ENCODE assay signal across 22 cellular contexts in genomic region chr13:43026262-43026661, GRCh38.
"Had no signal": no experiment of that assay in that cellular context is flagged by ENCODE, and none has a peak within 500 bp of the region (broad histone marks: within the 10 kb centered on the region; RNA-seq: fewer than 3 reads in every experiment).

No MANE protein-coding gene starts in this region.

- H3K27me3 ChIP-seq: body of pancreas, spleen, suprapubic skin, upper lobe of right lung had no signal

- H3K27ac ChIP-seq: body of pancreas, spleen, suprapubic skin, upper lobe of right lung had no signal

- H3K9me3 ChIP-seq: body of pancreas, spleen, suprapubic skin, upper lobe of right lung had no signal

- H3K27me3 Mint-ChIP-seq: activated CD4-positive, alpha-beta T cell treated with anti-CD3 and anti-CD28 coated beads, Interleukin-2, amount 10 ng/mL, durations not matched to agents 24 days and 14 days; central memory CD8-positive, alpha-beta T cell; stimulated activated naive CD8-positive, alpha-beta T cell treated with anti-CD3 and anti-CD28 coated beads, Interleukin-15, Interleukin-2, amounts not matched to agents 100 ng/mL and 50 ng/mL, for 24 hours had no signal

- H3K4me3 ChIP-seq: body of pancreas, spleen, suprapubic skin, upper lobe of right lung had no signal

- FAIRE-seq: frontal cortex had no signal

- DNase-seq: activated CD4-positive, alpha-beta T cell treated with anti-CD3 and anti-CD28 coated beads, Interleukin-2, amount 10 ng/mL, durations not matched to agents 24 days and 14 days; activated CD4-positive, CD25-positive, alpha-beta regulatory T cell; activated CD8-positive, alpha-beta memory T cell treated with anti-CD3 and anti-CD28 coated beads, Interleukin-2, amount 50 U/mL, for 4 hours; activated CD8-positive, alpha-beta T cell treated with anti-CD3 and anti-CD28 coated beads, Interleukin-2, amount 10 ng/mL, durations not matched to agents 7 days and 5 days; activated gamma-delta T cell; activated T-cell treated with anti-CD3 and anti-CD28 coated beads, Interleukin-2, amount 50 U/mL, for 48 hours; amygdala; body of pancreas; effector memory CD4-positive, alpha-beta T cell; head of caudate nucleus; immature natural killer cell; occipital lobe; right cardiac atrium; spleen; upper lobe of right lung had no signal

- H3K9me3 Mint-ChIP-seq: activated CD4-positive, alpha-beta T cell treated with anti-CD3 and anti-CD28 coated beads, Interleukin-2, amount 10 ng/mL, durations not matched to agents 24 days and 14 days; activated naive CD4-positive, alpha-beta T cell treated with anti-CD3 and anti-CD28 coated beads, Interleukin-2, amount 50 U/mL, for 72 hours; central memory CD8-positive, alpha-beta T cell; immature natural killer cell; stimulated activated naive CD8-positive, alpha-beta T cell treated with anti-CD3 and anti-CD28 coated beads, Interleukin-15, Interleukin-2, amounts not matched to agents 100 ng/mL and 50 ng/mL, for 24 hours; T-helper 1 cell treated with Interleukin-12 subunit alpha and Interleukin-12 subunit beta and Interleukin-4 antibody, amounts not matched to agents 30 μg/mL and 1 μg/mL, for 36 hours had no signal

- H3K27ac Mint-ChIP-seq: activated CD4-positive, alpha-beta T cell treated with anti-CD3 and anti-CD28 coated beads, Interleukin-2, amount 10 ng/mL, durations not matched to agents 24 days and 14 days; activated CD8-positive, alpha-beta T cell treated with anti-CD3 and anti-CD28 coated beads, Interleukin-2, amount 10 ng/mL, durations not matched to agents 7 days and 5 days; activated naive CD4-positive, alpha-beta T cell treated with anti-CD3 and anti-CD28 coated beads, Interleukin-2, amount 50 U/mL, for 72 hours; immature natural killer cell; nephron; stimulated activated naive CD8-positive, alpha-beta T cell treated with anti-CD3 and anti-CD28 coated beads, Interleukin-15, Interleukin-2, amounts not matched to agents 100 ng/mL and 50 ng/mL, for 24 hours; T-helper 1 cell treated with Interleukin-12 subunit alpha and Interleukin-12 subunit beta and Interleukin-4 antibody, amounts not matched to agents 30 μg/mL and 1 μg/mL, for 36 hours had no signal

- H3K4me3 Mint-ChIP-seq: activated CD4-positive, alpha-beta T cell treated with anti-CD3 and anti-CD28 coated beads, Interleukin-2, amount 10 ng/mL, durations not matched to agents 24 days and 14 days; activated CD8-positive, alpha-beta T cell treated with anti-CD3 and anti-CD28 coated beads, Interleukin-2, amount 10 ng/mL, durations not matched to agents 7 days and 5 days; central memory CD8-positive, alpha-beta T cell; immature natural killer cell; nephron; stimulated activated naive CD8-positive, alpha-beta T cell treated with anti-CD3 and anti-CD28 coated beads, Interleukin-15, Interleukin-2, amounts not matched to agents 100 ng/mL and 50 ng/mL, for 24 hours; T-helper 1 cell treated with Interleukin-12 subunit alpha and Interleukin-12 subunit beta and Interleukin-4 antibody, amounts not matched to agents 30 μg/mL and 1 μg/mL, for 36 hours had no signal

- ATAC-seq: activated CD8-positive, alpha-beta T cell treated with anti-CD3 and anti-CD28 coated beads, Interleukin-2, amount 10 ng/mL, durations not matched to agents 7 days and 5 days; activated naive CD4-positive, alpha-beta T cell treated with anti-CD3 and anti-CD28 coated beads, Interleukin-2, amount 50 U/mL, for 72 hours; body of pancreas; right cardiac atrium; upper lobe of right lung had no signal
